Comparison of ENCODE assay signal across 7 cellular contexts in the genomic region with DNA sequence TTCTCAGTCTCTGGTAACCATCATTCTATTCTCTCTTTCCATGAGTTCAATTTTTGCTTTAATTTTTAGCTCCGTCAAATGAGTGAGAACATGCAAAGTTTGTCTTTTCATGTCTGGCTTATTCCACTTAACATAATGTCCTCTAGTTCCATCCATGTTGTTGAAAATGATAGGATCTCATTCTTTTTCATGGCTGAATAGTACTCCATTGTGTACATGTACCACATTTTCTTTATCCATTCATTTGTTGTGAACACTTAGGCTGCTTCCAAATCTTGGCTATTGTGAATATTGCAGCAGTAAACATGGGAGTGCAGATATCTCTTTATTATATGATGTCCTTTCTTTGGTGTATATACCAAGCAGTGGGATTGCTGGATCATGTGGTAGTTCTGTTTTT.
"Had no signal": no experiment of that assay in that cellular context is flagged by ENCODE, and none has a peak within 500 bp of the region (broad histone marks: within the 10 kb centered on the region; RNA-seq: fewer than 3 reads in every experiment).

No MANE protein-coding gene starts in this region.

- DNase-seq: H7, KG1 had no signal

- ATAC-seq: GM23338, HCT116, HepG2 had no signal

- H3K4me3 ChIP-seq: GM23338, HAP-1 had no signal

- H3K4me2 ChIP-seq: GM23338 had no signal

- FAIRE-seq: HepG2 had no signal

- H3K27ac ChIP-seq: HL-60 had no signal

- H3K9me3 ChIP-seq: HAP-1 had no signal

- H2AFZ ChIP-seq: GM23338 had no signal

- H3K36me3 ChIP-seq: HAP-1 had no signal
